22 cellular contexts compared by ENCODE assay signal in the genomic region with DNA sequence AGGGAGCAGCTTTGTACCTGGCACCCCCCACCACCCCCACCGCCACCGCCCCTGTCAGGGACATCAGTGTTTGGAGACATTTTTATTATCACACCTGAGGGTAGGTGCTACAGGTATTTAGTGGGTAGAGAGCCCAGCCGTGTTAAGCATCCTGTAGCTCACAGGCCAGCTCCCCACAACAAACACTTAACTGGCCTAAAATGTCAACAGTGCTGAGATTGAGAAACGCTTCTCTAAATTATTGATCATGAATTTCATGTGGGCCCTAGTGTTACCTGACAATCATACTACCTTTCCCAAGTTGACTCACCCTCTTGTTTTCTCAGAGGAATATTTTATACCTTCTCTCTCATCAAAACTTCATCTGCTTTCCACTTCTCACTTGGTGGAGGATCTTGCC. TPM values are rescaled to one million over a fixed set of nuclear protein-coding genes. Genes with fewer than 3 reads are reported as not detected.
"Had no signal": no experiment of that assay in that cellular context is flagged by ENCODE, and none has a peak within 500 bp of the region (broad histone marks: within the 10 kb centered on the region; RNA-seq: fewer than 3 reads in every experiment).

No MANE protein-coding gene starts in this region.

- H3K27ac ChIP-seq: thoracic aorta, upper lobe of right lung had no signal

- H3K27ac Mint-ChIP-seq: activated CD4-positive, alpha-beta memory T cell treated with anti-CD3 and anti-CD28 coated beads for 36 hours; activated naive CD8-positive, alpha-beta T cell treated with anti-CD3 and anti-CD28 coated beads for 36 hours; endodermal cell; stimulated activated naive B cell treated with anti-CD40 and anti-IgM and Interleukin-4, amounts not matched to agents 10 μg/mL and 1 μg/mL and 100 μg/mL, for 72 hours; T-helper 1 cell treated with Interleukin-12 subunit alpha and Interleukin-12 subunit beta and Interleukin-4 antibody, amounts not matched to agents 30 μg/mL and 1 μg/mL, for 36 hours had no signal

- H3K36me3 ChIP-seq: cardiac muscle cell, thoracic aorta, upper lobe of right lung had no signal

- H3K9me3 ChIP-seq: thoracic aorta, upper lobe of right lung had no signal

- H3K36me3 Mint-ChIP-seq: activated CD4-positive, alpha-beta memory T cell treated with anti-CD3 and anti-CD28 coated beads for 36 hours; activated naive CD8-positive, alpha-beta T cell treated with anti-CD3 and anti-CD28 coated beads for 36 hours; stimulated activated naive B cell treated with anti-CD40 and anti-IgM and Interleukin-4, amounts not matched to agents 10 μg/mL and 1 μg/mL and 100 μg/mL, for 72 hours had no signal

- H3K4me1 Mint-ChIP-seq: activated naive CD8-positive, alpha-beta T cell treated with anti-CD3 and anti-CD28 coated beads for 36 hours; nephron; stimulated activated naive B cell treated with anti-CD40 and anti-IgM and Interleukin-4, amounts not matched to agents 10 μg/mL and 1 μg/mL and 100 μg/mL, for 72 hours had no signal

- H3K4me3 ChIP-seq: cardiac muscle cell, lung, thoracic aorta, upper lobe of right lung had no signal

- H3K27me3 ChIP-seq: cardiac muscle cell, upper lobe of right lung had no signal

- H3K9me3 Mint-ChIP-seq: activated CD4-positive, alpha-beta memory T cell treated with anti-CD3 and anti-CD28 coated beads for 36 hours; activated naive CD8-positive, alpha-beta T cell treated with anti-CD3 and anti-CD28 coated beads for 36 hours; nephron; stimulated activated naive B cell treated with anti-CD40 and anti-IgM and Interleukin-4, amounts not matched to agents 10 μg/mL and 1 μg/mL and 100 μg/mL, for 72 hours; T-helper 1 cell treated with Interleukin-12 subunit alpha and Interleukin-12 subunit beta and Interleukin-4 antibody, amounts not matched to agents 30 μg/mL and 1 μg/mL, for 36 hours had no signal

- H3K4me3 Mint-ChIP-seq: activated CD4-positive, alpha-beta memory T cell treated with anti-CD3 and anti-CD28 coated beads for 36 hours; activated naive CD8-positive, alpha-beta T cell treated with anti-CD3 and anti-CD28 coated beads for 36 hours; endodermal cell; nephron; stimulated activated naive B cell treated with anti-CD40 and anti-IgM and Interleukin-4, amounts not matched to agents 10 μg/mL and 1 μg/mL and 100 μg/mL, for 72 hours; T-helper 1 cell treated with Interleukin-12 subunit alpha and Interleukin-12 subunit beta and Interleukin-4 antibody, amounts not matched to agents 30 μg/mL and 1 μg/mL, for 36 hours had no signal

- H3K27me3 Mint-ChIP-seq: activated naive CD8-positive, alpha-beta T cell treated with anti-CD3 and anti-CD28 coated beads for 36 hours had no signal

- DNase-seq: activated CD4-positive, alpha-beta memory T cell treated with anti-CD3 and anti-CD28 coated beads for 36 hours; activated CD4-positive, alpha-beta T cell treated with anti-CD3 and anti-CD28 coated beads for 48 hours; activated CD4-positive, CD25-positive, alpha-beta regulatory T cell; activated naive CD4-positive, alpha-beta T cell treated with Interleukin-2 at 50 U/mL for 16 hours; activated naive CD8-positive, alpha-beta T cell treated with anti-CD3 and anti-CD28 coated beads for 36 hours; activated T-cell treated with anti-CD3 and anti-CD28 coated beads, Interleukin-2, amount 50 U/mL, for 48 hours; cortex of kidney; endodermal cell; foreskin fibroblast; kidney; midbrain; nucleus accumbens; stimulated activated CD4-positive, alpha-beta T cell treated with anti-CD3 and anti-CD28 coated beads, Interleukin-2, amount 100 ng/mL, for 48 hours; stimulated activated CD8-positive, alpha-beta memory T cell treated with anti-CD3 and anti-CD28 coated beads, Interleukin-4, amount 100 ng/mL, for 48 hours; stimulated activated naive B cell treated with anti-CD40 and anti-IgM and Interleukin-4, amounts not matched to agents 10 μg/mL and 1 μg/mL and 100 μg/mL, for 72 hours; upper lobe of right lung had no signal

RNA-seq across cellular contexts. Expression of a gene that starts 21.4 kb away (rescaled TPM):
- total RNA-seq: myocyte had no signal
